Comparison of ENCODE assay signal across 11 cellular contexts in the genomic region with DNA sequence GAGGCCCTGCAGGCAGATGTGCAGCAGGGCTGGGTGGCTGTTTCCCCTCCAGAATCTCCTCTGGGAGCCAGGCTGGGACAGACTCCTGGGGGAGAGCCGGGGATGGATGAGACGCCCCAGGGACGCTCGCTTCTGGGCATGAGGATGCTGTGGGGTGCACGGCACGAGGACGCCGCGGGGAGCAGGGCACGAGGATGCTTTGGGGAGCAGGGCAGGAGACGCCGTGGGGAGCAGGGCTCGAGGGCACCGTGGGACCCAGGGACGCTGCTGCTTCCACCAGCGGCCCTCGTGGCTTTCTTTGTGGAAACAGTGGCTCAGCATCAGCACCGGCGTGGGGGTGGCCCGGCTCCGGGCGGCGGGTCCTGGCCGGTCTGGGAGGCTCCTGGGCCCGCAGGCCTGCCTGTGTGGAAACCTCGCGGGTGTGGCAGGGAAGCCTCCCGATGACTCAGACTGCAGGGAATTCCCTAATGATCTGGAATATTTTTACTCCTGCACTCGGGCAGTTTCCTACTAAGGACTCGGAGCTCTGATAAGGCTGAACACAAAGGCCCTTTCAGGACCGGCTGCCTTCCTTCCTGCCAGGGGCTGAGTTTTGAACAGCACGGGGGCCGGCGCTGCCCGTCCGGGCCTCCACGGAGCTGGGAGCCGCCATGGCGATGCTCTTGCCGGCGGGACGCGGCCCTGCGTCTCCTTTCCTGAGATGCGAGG.
A peak's percentile ranks its signal among the peaks of the same experiment; 100 is the strongest.
DNase-seq lines count a peak whose midpoint lies in the region; ATAC-seq and TF ChIP-seq lines count a peak whose summit lies in the region.
"Had no signal": no experiment of that assay in that cellular context is flagged by ENCODE, and none has a peak within 500 bp of the region (broad histone marks: within the 10 kb centered on the region; RNA-seq: fewer than 3 reads in every experiment).

No MANE protein-coding gene starts in this region.

- H2AFZ ChIP-seq in ACC112 (ENCODE audit: low read length, unreplicated experiment) (peak overlapping the region; percentile 30), OCI-LY1 (ENCODE audit: low read length) (no peak overlapping the region)

- H3K4me2 ChIP-seq in OCI-LY1 (ENCODE audit: low read length): no peak overlapping the region

- no peak overlapping the region for H3K27ac ChIP-seq in ACC112 (ENCODE audit: low read depth, low read length)
- H3K27ac ChIP-seq in OCI-LY1 (ENCODE audit: low read depth, low read length, poor library complexity, severe bottlenecking): peak overlapping the region; percentile 99
- H3K27ac ChIP-seq: HL-60 had no signal

- no peaks in the 10 kb centered on the region for H3K27me3 ChIP-seq in ACC112 (ENCODE audit: insufficient read depth, low read length)
- H3K27me3 ChIP-seq in OCI-LY1 (ENCODE audit: insufficient read depth, low read length): no peaks in the 10 kb centered on the region

- no peaks in the 10 kb centered on the region for H3K79me2 ChIP-seq in ACC112 (ENCODE audit: control insufficient read depth, insufficient read depth, low read length, unreplicated experiment)
- no peaks in the 10 kb centered on the region for H3K79me2 ChIP-seq in OCI-LY1 (ENCODE audit: insufficient read depth, low read length)

- peak overlapping the region; percentile 54 for H3K4me3 ChIP-seq in ACC112 (ENCODE audit: low read depth, low read length)
- no peak overlapping the region for H3K4me3 ChIP-seq in OCI-LY1 (ENCODE audit: low read depth, low read length, poor library complexity, severe bottlenecking)
- peak overlapping the region; percentile 2 for H3K4me3 ChIP-seq in fibroblast of mammary gland (ENCODE audit: control insufficient read depth, low read depth, low read length)

- TF ChIP-seq CTCF in OCI-LY1 (IDR thresholded peaks at IDR 0.05; ENCODE audit: low read length): no peak
- TF ChIP-seq CTCF in fibroblast of mammary gland (conservative IDR thresholded peaks at IDR 0.05; ENCODE audit: control insufficient read depth, insufficient read depth, low read depth, low read length): no peak

- no peaks in the 10 kb centered on the region for H3K9me3 ChIP-seq in OCI-LY1 (ENCODE audit: low read length)

- H3K9ac ChIP-seq in OCI-LY1 (ENCODE audit: low read length): no peak overlapping the region

- DNase-seq in fibroblast of mammary gland (ENCODE audit: low read depth) (peak; percentile 81), myocyte (ENCODE audit: low read depth) (peak; percentile 77), KBM-7 (no peak), NCI-H2171 treated with DMSO at 0.1 percent for 48 hours (lab: John Stamatoyannopoulos, UW) (no peak), NCI-H748 treated with DMSO at 0.1 percent for 48 hours (lab: John Stamatoyannopoulos, UW) (no peak)
- DNase-seq: activated CD4-positive, alpha-beta memory T cell treated with anti-CD3 and anti-CD28 coated beads, Interleukin-2, amount 10 ng/mL, durations not matched to agents 7 days and 5 days; CD8-positive, alpha-beta T cell had no signal

- H3K4me1 ChIP-seq in ACC112 (ENCODE audit: control insufficient read depth, insufficient read depth, low read length, unreplicated experiment) (peaks cover 15% of the 10 kb centered on the region), OCI-LY1 (ENCODE audit: insufficient read depth, low read length, severe bottlenecking) (peaks cover 57% of the 10 kb centered on the region)

- no peaks in the 10 kb centered on the region for H3K9me2 ChIP-seq in OCI-LY1 (ENCODE audit: low read depth, low read length)

- H3K36me3 ChIP-seq in ACC112 (ENCODE audit: insufficient read depth, low read length) (no peaks in the 10 kb centered on the region), OCI-LY1 (ENCODE audit: insufficient read depth, low read length) (peaks cover 86% of the 10 kb centered on the region)

- no peaks in the 10 kb centered on the region for H4K20me1 ChIP-seq in OCI-LY1 (ENCODE audit: insufficient read depth, low read length)

- in situ Hi-C loops in KBM-7 (cut with MboI; ENCODE audit: low pct_unique_long_range_greater_than_20kb, low sequenced_read_pairs): no loop called here

- no peak for ATAC-seq in GM21576 (IDR thresholded peaks at IDR 0.05; ENCODE audit: unreplicated experiment)
- ATAC-seq: CD8-positive, alpha-beta T cell had no signal

- 0 out of 2 replicates have a peak, but pooled peaks cover 3% of the 10 kb centered on the region for H3F3A ChIP-seq in OCI-LY1 (ENCODE audit: insufficient read depth, low read length)

Comparison
In these comparisons a context has a peak if more than half of its experiments do, and no peak if none do; other contexts are left out.
1. DNase-seq: peak in fibroblast of mammary gland (single experiment) and myocyte (single experiment); none in KBM-7 (single experiment), NCI-H2171 treated with DMSO at 0.1 percent for 48 hours (single experiment) and NCI-H748 treated with DMSO at 0.1 percent for 48 hours (single experiment).